ENCODE assay signal across 21 cellular contexts in the genomic region with DNA sequence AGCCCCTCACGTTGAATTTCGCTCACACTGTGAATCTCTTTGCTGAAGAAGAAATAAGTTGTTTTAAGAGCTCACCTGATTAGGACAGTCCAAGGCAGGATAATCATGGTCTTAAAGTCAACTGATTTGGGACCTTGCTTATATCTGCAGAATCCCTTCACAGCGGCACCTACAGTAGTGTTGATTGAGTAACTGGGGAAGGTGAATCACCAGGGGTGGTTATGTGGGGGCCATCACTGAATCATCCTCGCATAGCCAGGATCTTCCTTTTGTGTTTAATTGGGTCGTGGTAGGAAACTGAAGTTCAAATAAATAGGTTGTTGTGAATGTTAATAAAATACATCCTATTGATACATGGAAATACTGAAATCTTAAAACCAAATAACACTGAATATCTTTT. TPM values are rescaled to one million over a fixed set of nuclear protein-coding genes. Genes with fewer than 3 reads are reported as not detected.
DNase-seq lines count a peak whose midpoint lies in the region; ATAC-seq, FAIRE-seq and TF ChIP-seq lines count a peak whose summit lies in the region.
"Had no signal": no experiment of that assay in that cellular context is flagged by ENCODE, and none has a peak within 500 bp of the region (broad histone marks: within the 10 kb centered on the region; RNA-seq: fewer than 3 reads in every experiment).

No MANE protein-coding gene starts in this region.

- H3K27me3 ChIP-seq in breast epithelium, result no peaks in the 10 kb centered on the region
- H3K27me3 ChIP-seq: SJCRH30 had no signal

- ATAC-seq in esophagus mucosa (peak; percentile 75), GM18909 (IDR thresholded peaks at IDR 0.05; ENCODE audit: poor library complexity, unreplicated experiment) (no peak), Right ventricle myocardium inferior (no peak)

- no TSS peak for BruUV-seq in MCF 10A (replicated peaks; lab: Mats Ljungman, UMichigan)

- H3K4me1 ChIP-seq in breast epithelium, result no peaks in the 10 kb centered on the region

- H3K36me3 ChIP-seq in breast epithelium, result no peaks in the 10 kb centered on the region
- H3K36me3 ChIP-seq: SJCRH30 had no signal

- POLR2A ChIA-PET in MCF 10A (lab: Yijun Ruan, JAX), result interaction anchor here (0.6 kb wide), 1 partner anchor 270 kb away, joined by 3 read pairs; the partner anchor contains the start of gene BAG6

- no peak overlapping the region for H3K4me3 Mint-ChIP-seq in MCF 10A (ENCODE audit: unreplicated experiment)
- H3K4me3 Mint-ChIP-seq: CD8-positive, alpha-beta memory T cell; neural crest cell; type B pancreatic cell had no signal

- H3K27ac Mint-ChIP-seq in MCF 10A (ENCODE audit: low read depth, unreplicated experiment), result no peak overlapping the region
- H3K27ac Mint-ChIP-seq: CD8-positive, alpha-beta memory T cell; type B pancreatic cell had no signal

- TF ChIP-seq CTCF in MCF 10A (IDR thresholded peaks at IDR 0.05; ENCODE audit: unreplicated experiment), result no peak
- TF ChIP-seq CTCF in breast epithelium (IDR thresholded peaks at IDR 0.05), result no peak
- no peak for TF ChIP-seq CTCF in NB4 (IDR thresholded peaks at IDR 0.05; ENCODE audit: low read depth, low read length)

- H3K27me3 Mint-ChIP-seq in MCF 10A (ENCODE audit: insufficient read depth, unreplicated experiment), result peaks cover 30% of the 10 kb centered on the region

- H3K36me3 Mint-ChIP-seq in MCF 10A (ENCODE audit: insufficient read depth, unreplicated experiment), result no peaks in the 10 kb centered on the region
- H3K36me3 Mint-ChIP-seq: CD8-positive, alpha-beta memory T cell; type B pancreatic cell had no signal

- DNase-seq in MCF 10A (ENCODE audit: unreplicated experiment) (peak; percentile 72), breast epithelium (ENCODE audit: low spot score in 2 of 2) (no peak), NB4 (ENCODE audit: low read depth) (peak; percentile 50), urothelium cell line (ENCODE audit: low spot score) (peak; percentile 58), DMS79 treated with DMSO at 0.1 percent for 48 hours (lab: John Stamatoyannopoulos, UW) (no peak), Right ventricle myocardium inferior (ENCODE audit: missing footprints) (no peak)
- DNase-seq: aorta; CD8-positive, alpha-beta memory T cell; H7; midbrain; MM.1S; NCI-H187 treated with DMSO at 0.1 percent for 48 hours; NCI-H510A; retina; SJCRH30; stimulated activated naive CD4-positive, alpha-beta T cell had no signal

- no peaks in the 10 kb centered on the region for H3K9me3 Mint-ChIP-seq in MCF 10A (ENCODE audit: unreplicated experiment)
- H3K9me3 Mint-ChIP-seq: CD8-positive, alpha-beta memory T cell; neural crest cell; type B pancreatic cell had no signal

- H3K27ac ChIP-seq in breast epithelium, result no peak overlapping the region
- H3K27ac ChIP-seq: SJCRH30 had no signal

- no peak overlapping the region for H3K4me3 ChIP-seq in breast epithelium
- no peak overlapping the region for H3K4me3 ChIP-seq in NB4 (ENCODE audit: low read depth, low read length)
- H3K4me3 ChIP-seq: SJCRH30 had no signal

- peaks cover 6% of the 10 kb centered on the region for H3K4me1 Mint-ChIP-seq in MCF 10A (ENCODE audit: insufficient read depth, unreplicated experiment)
- H3K4me1 Mint-ChIP-seq: CD8-positive, alpha-beta memory T cell had no signal

- no peaks in the 10 kb centered on the region for H3K9me3 ChIP-seq in breast epithelium
- H3K9me3 ChIP-seq: SJCRH30 had no signal

- CTCF ChIA-PET in MCF 10A (lab: Yijun Ruan, JAX), result interaction anchor here (0.6 to 1.1 kb wide), 3 partner anchors 14 to 255 kb away, joined by 3 read pairs; no protein-coding TSS in a partner anchor

- no peak for TF ChIP-seq POLR2A in breast epithelium (IDR thresholded peaks at IDR 0.05)
- no peak for TF ChIP-seq POLR2A in NB4 (IDR thresholded peaks at IDR 0.05; ENCODE audit: extremely low read depth, insufficient read length)

- no peak for FAIRE-seq in urothelium cell line (lab: Jason Lieb, UNC)
- FAIRE-seq: GM18507 had no signal

- intact Hi-C loops in MCF 10A (cut with micrococcal nuclease), result no loop called here
- intact Hi-C loops in breast epithelium (cut with DNase I; ENCODE audit: low total_unique reads), result no loop called here
- intact Hi-C loops in Right ventricle myocardium inferior (cut with DNase I), result no loop called here

RNA-seq across cellular contexts. Expression of gene MICA, which starts 20.2 kb away (rescaled TPM):
- total RNA-seq in MCF 10A (2022), result 17.9 and 18.0 TPM in 2 replicates
- 10 to 100 TPM; 14.9 to 28.1 (median 23.6) TPM for total RNA-seq in breast epithelium
- total RNA-seq in esophagus mucosa, result 11.0 TPM
- 8.3 TPM for total RNA-seq in Right ventricle myocardium inferior

RNA-seq across cellular contexts. Expression of gene HLA-B, which starts 26.2 kb away (rescaled TPM):
- total RNA-seq in MCF 10A (2022), result 87.4 and 180 TPM in 2 replicates
- 100 to 1,000 TPM; 532 to 813 (median 727) TPM for total RNA-seq in breast epithelium
- 105 TPM for total RNA-seq in esophagus mucosa
- total RNA-seq in Right ventricle myocardium inferior, result 465 TPM
- total RNA-seq: SJCRH30 had no signal

Comparison
In these comparisons a context has a peak if more than half of its experiments do, and no peak if none do; other contexts are left out.
1. DNase-seq: peak in MCF 10A (single experiment), NB4 (single experiment) and urothelium cell line (single experiment); none in breast epithelium (0 of 2), DMS79 treated with DMSO at 0.1 percent for 48 hours (single experiment) and Right ventricle myocardium inferior (single experiment).